16 cellular contexts compared by ENCODE assay signal in the genomic region with DNA sequence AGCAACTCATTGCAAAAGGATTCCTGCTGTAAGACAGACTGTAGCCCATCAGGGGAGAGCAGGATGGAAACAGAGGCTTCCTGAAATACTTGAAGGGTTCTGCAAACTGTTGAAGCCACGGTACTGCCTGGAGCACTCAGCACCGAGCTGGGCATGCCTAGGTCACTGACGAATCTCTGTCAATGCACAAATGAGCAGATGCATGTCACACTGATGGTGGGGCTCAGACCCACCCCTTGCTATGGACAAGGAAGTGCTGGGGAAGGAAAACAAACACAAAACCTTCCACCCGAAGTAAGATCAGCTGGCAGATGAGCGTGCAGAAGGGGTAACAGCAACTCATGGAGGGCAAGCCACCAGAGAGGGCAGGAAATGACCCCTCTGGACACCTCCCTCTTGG.
DNase-seq lines count a peak whose midpoint lies in the region; ATAC-seq and TF ChIP-seq lines count a peak whose summit lies in the region.
"Had no signal": no experiment of that assay in that cellular context is flagged by ENCODE, and none has a peak within 500 bp of the region (broad histone marks: within the 10 kb centered on the region; RNA-seq: fewer than 3 reads in every experiment).

No MANE protein-coding gene starts in this region.

- H3K36me3 Mint-ChIP-seq in CD4-positive, CD25-positive, alpha-beta regulatory T cell: peaks cover 27% of the 10 kb centered on the region
- H3K36me3 Mint-ChIP-seq in activated B cell treated with CpG ODN at 0.5 μM for 24 hours (ENCODE audit: low read depth): peaks cover 27% of the 10 kb centered on the region
- H3K36me3 Mint-ChIP-seq in naive thymus-derived CD4-positive, alpha-beta T cell: peaks cover 0 to 38% (median 11%) of the 10 kb centered on the region in 5 donors

- no peaks in the 10 kb centered on the region for H3K9me3 ChIP-seq in CD4-positive, CD25-positive, alpha-beta regulatory T cell (ENCODE audit: control insufficient read depth in 2 of 2, low read length in 2 of 2)
- no peaks in the 10 kb centered on the region for H3K9me3 ChIP-seq in naive thymus-derived CD4-positive, alpha-beta T cell (ENCODE audit: control insufficient read depth in 2 of 3, low read length in 3 of 3)
- H3K9me3 ChIP-seq: gastroesophageal sphincter had no signal

- no peaks in the 10 kb centered on the region for H3K27me3 ChIP-seq in CD4-positive, CD25-positive, alpha-beta regulatory T cell (ENCODE audit: control insufficient read depth, insufficient read depth, low read length)
- H3K27me3 ChIP-seq in naive thymus-derived CD4-positive, alpha-beta T cell (ENCODE audit: control insufficient read depth in 2 of 2, insufficient read depth in 2 of 2, low read length in 2 of 2): no peaks in the 10 kb centered on the region
- H3K27me3 ChIP-seq in foreskin keratinocyte: peaks cover 32% of the 10 kb centered on the region
- H3K27me3 ChIP-seq: gastroesophageal sphincter had no signal

- peaks cover 43% of the 10 kb centered on the region for H3K4me1 ChIP-seq in CD4-positive, CD25-positive, alpha-beta regulatory T cell (ENCODE audit: control insufficient read depth, insufficient read depth, low read length, poor library complexity, severe bottlenecking)
- H3K4me1 ChIP-seq in naive thymus-derived CD4-positive, alpha-beta T cell (ENCODE audit: control insufficient read depth in 2 of 2, insufficient read depth in 2 of 2, low read length in 2 of 2): peaks cover 9 to 26% of the 10 kb centered on the region in 2 donors
- peaks cover 4% of the 10 kb centered on the region for H3K4me1 ChIP-seq in foreskin keratinocyte

- no peaks in the 10 kb centered on the region for H3K9me3 Mint-ChIP-seq in CD4-positive, CD25-positive, alpha-beta regulatory T cell
- no peaks in the 10 kb centered on the region for H3K9me3 Mint-ChIP-seq in activated B cell treated with CpG ODN at 0.5 μM for 24 hours
- peaks cover 0 to 4% (median 0%) of the 10 kb centered on the region in 11 donors for H3K9me3 Mint-ChIP-seq in naive thymus-derived CD4-positive, alpha-beta T cell

- peak overlapping the region in 2 of 4 donors; percentile 55 to 76 for H3K4me3 Mint-ChIP-seq in CD4-positive, CD25-positive, alpha-beta regulatory T cell
- peak overlapping the region; percentile 72 for H3K4me3 Mint-ChIP-seq in activated B cell treated with CpG ODN at 0.5 μM for 24 hours
- H3K4me3 Mint-ChIP-seq in naive thymus-derived CD4-positive, alpha-beta T cell: peak overlapping the region in 6 of 10 donors; percentile 8 to 59 (median 26)

- H3K27ac ChIP-seq in CD4-positive, CD25-positive, alpha-beta regulatory T cell (ENCODE audit: insufficient read depth, low read length, poor library complexity, severe bottlenecking): no peak overlapping the region
- no peak overlapping the region for H3K27ac ChIP-seq in naive thymus-derived CD4-positive, alpha-beta T cell (ENCODE audit: low read depth, low read length)
- no peak overlapping the region for H3K27ac ChIP-seq in foreskin keratinocyte
- H3K27ac ChIP-seq: gastroesophageal sphincter had no signal

- DNase-seq in CD4-positive, CD25-positive, alpha-beta regulatory T cell: no peak
- DNase-seq in GM12865 (ENCODE audit: low read depth) (peak; percentile 37), activated B cell treated with CpG ODN at 0.5 μM for 24 hours (no peak), foreskin keratinocyte (no peak), NCI-H2107 (lab: John Stamatoyannopoulos, UW) (no peak), medulla oblongata (ENCODE audit: extremely low spot score) (no peak), DMS114 treated with DMSO at 0.1 percent for 48 hours (lab: John Stamatoyannopoulos, UW; ENCODE audit: unreplicated experiment) (no peak)
- no peak for DNase-seq in naive thymus-derived CD4-positive, alpha-beta T cell
- DNase-seq: activated CD4-positive, alpha-beta T cell treated with anti-CD3 and anti-CD28 coated beads for 48 hours; activated gamma-delta T cell; midbrain; stimulated activated CD4-positive, alpha-beta T cell treated with anti-CD3 and anti-CD28 coated beads, Interleukin-1b, Interleukin-23, amount 100 ng/mL, for 48 hours; stimulated activated CD8-positive, alpha-beta memory T cell treated with anti-CD3 and anti-CD28 coated beads, Interleukin-4, amount 100 ng/mL, for 48 hours; T-helper 1 cell had no signal

- intact Hi-C loops in activated B cell treated with CpG ODN at 0.5 μM for 24 hours (cut with micrococcal nuclease): loop anchor here (1.0 kb wide), 2 partner anchors 9 to 22 kb away; no protein-coding TSS in a partner anchor
- intact Hi-C loops in naive thymus-derived CD4-positive, alpha-beta T cell (cut with micrococcal nuclease): loop anchor here in 1 of 2 donors (2.0 kb wide), 1 partner anchor 20 kb away; no protein-coding TSS in a partner anchor

- no peak overlapping the region for H3K4me3 ChIP-seq in CD4-positive, CD25-positive, alpha-beta regulatory T cell (ENCODE audit: low read depth, low read length)
- H3K4me3 ChIP-seq in GM12865 (ENCODE audit: low read depth, low read length): peak overlapping the region; percentile 38
- H3K4me3 ChIP-seq in naive thymus-derived CD4-positive, alpha-beta T cell (ENCODE audit: low read length): no peak overlapping the region
- H3K4me3 ChIP-seq: gastroesophageal sphincter had no signal

- CTCF ChIA-PET in activated B cell treated with CpG ODN at 0.5 μM for 24 hours (lab: Charles Lee): interaction anchor here (0.8 to 2.6 kb wide), 3 partner anchors 13 to 140 kb away, joined by 3 to 9 read pairs (median 3); no protein-coding TSS in a partner anchor
- CTCF ChIA-PET in naive thymus-derived CD4-positive, alpha-beta T cell (lab: Charles Lee): interaction anchor here (0.5 kb wide), 1 partner anchor 142 kb away, joined by 5 read pairs; no protein-coding TSS in a partner anchor

- H3K4me1 Mint-ChIP-seq in CD4-positive, CD25-positive, alpha-beta regulatory T cell: peaks cover 33 to 90% (median 63%) of the 10 kb centered on the region in 4 donors
- peaks cover 97% of the 10 kb centered on the region for H3K4me1 Mint-ChIP-seq in activated B cell treated with CpG ODN at 0.5 μM for 24 hours
- peaks cover 49 to 85% (median 73%) of the 10 kb centered on the region in 7 donors for H3K4me1 Mint-ChIP-seq in naive thymus-derived CD4-positive, alpha-beta T cell

- peak overlapping the region in 2 of 3 donors; percentile 79 to 80 for H3K27ac Mint-ChIP-seq in CD4-positive, CD25-positive, alpha-beta regulatory T cell
- peak overlapping the region; percentile 82 for H3K27ac Mint-ChIP-seq in activated B cell treated with CpG ODN at 0.5 μM for 24 hours
- H3K27ac Mint-ChIP-seq in naive thymus-derived CD4-positive, alpha-beta T cell: peak overlapping the region in 8 of 9 donors; percentile 1 to 86 (median 60)

- no peak for TF ChIP-seq CTCF in GM12865 (IDR thresholded peaks at IDR 0.05; ENCODE audit: insufficient read depth, low read depth, low read length, missing control alignments)
- no peak for TF ChIP-seq CTCF in activated B cell treated with CpG ODN at 0.5 μM for 24 hours (IDR thresholded peaks at IDR 0.05)
- no peak for TF ChIP-seq CTCF in foreskin keratinocyte (conservative IDR thresholded peaks at IDR 0.05)

- POLR2A ChIA-PET in activated B cell treated with CpG ODN at 0.5 μM for 24 hours (lab: Charles Lee): interaction anchor here (1.0 to 4.8 kb wide), 6 partner anchors 20 to 135 kb away, joined by 3 to 52 read pairs (median 9); no protein-coding TSS in a partner anchor
- POLR2A ChIA-PET in naive thymus-derived CD4-positive, alpha-beta T cell (lab: Charles Lee): interaction anchor here (1.0 to 7.2 kb wide), 6 partner anchors 11 to 86 kb away, joined by 3 to 52 read pairs (median 6); no protein-coding TSS in a partner anchor

- no peaks in the 10 kb centered on the region for H3K27me3 Mint-ChIP-seq in CD4-positive, CD25-positive, alpha-beta regulatory T cell
- no peaks in the 10 kb centered on the region for H3K27me3 Mint-ChIP-seq in activated B cell treated with CpG ODN at 0.5 μM for 24 hours
- no peaks in the 10 kb centered on the region for H3K27me3 Mint-ChIP-seq in naive thymus-derived CD4-positive, alpha-beta T cell

- H3K36me3 ChIP-seq in CD4-positive, CD25-positive, alpha-beta regulatory T cell (ENCODE audit: control insufficient read depth, insufficient read depth, low read length): peaks cover 15% of the 10 kb centered on the region
- peaks cover 0 to 14% (median 0%) of the 10 kb centered on the region in 3 experiments for H3K36me3 ChIP-seq in naive thymus-derived CD4-positive, alpha-beta T cell (ENCODE audit: control insufficient read depth in 2 of 3, insufficient read depth in 3 of 3, low read length in 3 of 3)
- H3K36me3 ChIP-seq: gastroesophageal sphincter had no signal

- no peak for ATAC-seq in CD4-positive, CD25-positive, alpha-beta regulatory T cell (ENCODE audit: low read depth in 2 of 2)
- ATAC-seq in activated B cell treated with CpG ODN at 0.5 μM for 24 hours (ENCODE audit: low read depth) (peak; percentile 23), foreskin keratinocyte (no peak)
- ATAC-seq in naive thymus-derived CD4-positive, alpha-beta T cell: no peak
- ATAC-seq: gastroesophageal sphincter, Panc1 had no signal
